Comparison of ENCODE assay signal across 1 cellular context in genomic region chr12:103626498-103626897, GRCh38.
TF ChIP-seq lines count a peak whose summit lies in the region.

No MANE protein-coding gene starts in this region.

TF ChIP-seq in H1, 55 proteins besides CTCF, POLR2A, EP300 and RAD21 (continued from another document):
- TF ChIP-seq GABPA (IDR thresholded peaks at IDR 0.05; ENCODE audit: borderline replicate concordance, insufficient read depth, low read length) = no peak
- no peak for TF ChIP-seq HDAC6 (IDR thresholded peaks at IDR 0.05; ENCODE audit: low read depth, low read length)
